Comparison of ENCODE assay signal across 8 cellular contexts in genomic region chr2:218710687-218711549, GRCh38. TPM values are rescaled to one million over a fixed set of nuclear protein-coding genes. Genes with fewer than 3 reads are reported as not detected.
DNase-seq lines count a peak whose midpoint lies in the region; ATAC-seq, FAIRE-seq and TF ChIP-seq lines count a peak whose summit lies in the region.

Gene TTLL4, plus strand, starts transcription at chr2:218710835. Its CDS starts 26,842 bp downstream, at chr2:218737677.

- peak within 1 kb of the TSS; percentile 67 for H2AFZ ChIP-seq in OCI-LY3 (ENCODE audit: low read depth, low read length)
- peak within 1 kb of the TSS; percentile 96 for H2AFZ ChIP-seq in endothelial cell of umbilical vein (ENCODE audit: low read depth, low read length)

- dilution Hi-C loops in endothelial cell of umbilical vein (cut with MboI; ENCODE audit: extremely low pct_ligation_motif_present, low sequenced_read_pairs) = no loop called here

- H3K4me2 ChIP-seq in OCI-LY3 (ENCODE audit: low read length) = peak within 1 kb of the TSS; percentile 99
- H3K4me2 ChIP-seq in endothelial cell of umbilical vein (ENCODE audit: insufficient read depth, low read length) = peak within 1 kb of the TSS; percentile 94

- peaks cover 15% of the 10 kb centered on the region for H3K4me1 ChIP-seq in OCI-LY3 (ENCODE audit: low read length)
- H3K4me1 ChIP-seq in endothelial cell of umbilical vein (ENCODE audit: control insufficient read depth, extremely low read depth, insufficient read depth, low read length) = peaks cover 14% of the 10 kb centered on the region

- ATAC-seq in GM21526 (IDR thresholded peaks at IDR 0.05; ENCODE audit: low FRiP score, unreplicated experiment) = peak; percentile 91

- intact Hi-C loops in endothelial cell of umbilical vein (cut with micrococcal nuclease) = loop anchor here (1.0 kb wide), 3 partner anchors 20 to 136 kb away; no protein-coding TSS in a partner anchor

- H3K36me3 ChIP-seq in OCI-LY3 (replicated peaks; ENCODE audit: low read depth, low read length) (peaks cover 2% of the 10 kb centered on the region), endothelial cell of umbilical vein (ENCODE audit: control insufficient read depth in 2 of 2, extremely low read depth in 1 of 2, insufficient read depth in 2 of 2, low read length in 2 of 2) (no peaks in the 10 kb centered on the region)

- peak within 1 kb of the TSS; percentile 90 for H3K9ac ChIP-seq in OCI-LY3 (ENCODE audit: low read length)
- peak within 1 kb of the TSS; percentile 87 for H3K9ac ChIP-seq in endothelial cell of umbilical vein (replicated peaks; ENCODE audit: extremely low read depth, insufficient read depth, low read length)

- peak; percentile 84 for TF ChIP-seq POLR2A in endothelial cell of umbilical vein (IDR thresholded peaks at IDR 0.05; ENCODE audit: low read depth, low read length)

- TF ChIP-seq CTCF in OCI-LY3 (IDR thresholded peaks at IDR 0.05; ENCODE audit: low read depth, low read length) (peak; percentile 56), endothelial cell of umbilical vein (IDR thresholded peaks at IDR 0.05; ENCODE audit: extremely low read depth in 1 of 2, insufficient read depth in 1 of 2, low read depth in 1 of 2, low read length in 2 of 2) (peak; percentile 81 to 82)

- peak; percentile 89 for DNase-seq in DMS 273 treated with DMSO at 0.1 percent for 48 hours (lab: John Stamatoyannopoulos, UW)
- peak; percentile 95 for DNase-seq in HuH-7.5 (ENCODE audit: low spot score)
- peak; percentile 98 for DNase-seq in activated CD8-positive, alpha-beta memory T cell treated with anti-CD3 and anti-CD28 coated beads, Interleukin-2, amount 50 U/mL, for 48 hours
- peak; percentile 95 for DNase-seq in endothelial cell of umbilical vein (ENCODE audit: low read depth, low spot score)
- peak; percentile 96 for DNase-seq in middle frontal gyrus (ENCODE audit: extremely low spot score, low spot score)
- peak; percentile 97 to 99 for DNase-seq in stimulated activated CD8-positive, alpha-beta memory T cell treated with anti-CD3 and anti-CD28 coated beads, Interleukin-2, amount 100 ng/mL, for 48 hours (ENCODE audit: low read depth in 2 of 2)

- H3K27me3 ChIP-seq in OCI-LY3 (ENCODE audit: low read depth, low read length) (no peaks in the 10 kb centered on the region), endothelial cell of umbilical vein (ENCODE audit: control insufficient read depth in 2 of 2, insufficient read depth in 2 of 2, low read length in 2 of 2) (no peaks in the 10 kb centered on the region)

- POLR2A ChIA-PET in endothelial cell of umbilical vein (lab: Charles Lee) = interaction anchor here (1.1 kb wide), 1 partner anchor 71 kb away, joined by 3 read pairs; no protein-coding TSS in a partner anchor

- H3K4me3 ChIP-seq in OCI-LY3 (ENCODE audit: low read length) = peak within 1 kb of the TSS; percentile 99
- H3K4me3 ChIP-seq in endothelial cell of umbilical vein (replicated peaks in 1 of 3; ENCODE audit: insufficient read depth in 1 of 3, low read depth in 1 of 3, low read length in 3 of 3) = peak within 1 kb of the TSS; percentile 89 to 98 (median 93)

- FAIRE-seq in endothelial cell of umbilical vein (lab: Jason Lieb, UNC) = peak; percentile 99

- H3K9me3 ChIP-seq in OCI-LY3 (ENCODE audit: insufficient read depth, low read length) = no peaks in the 10 kb centered on the region
- no peaks in the 10 kb centered on the region for H3K9me3 ChIP-seq in endothelial cell of umbilical vein (replicated peaks; ENCODE audit: control insufficient read depth, insufficient read depth, low read length)

- peaks cover 3% of the 10 kb centered on the region; the same call in 1 of the 2 replicates for H4K20me1 ChIP-seq in OCI-LY3 (ENCODE audit: insufficient read depth, low read length)
- no peaks in the 10 kb centered on the region for H4K20me1 ChIP-seq in endothelial cell of umbilical vein (replicated peaks; ENCODE audit: control insufficient read depth, extremely low read depth, insufficient read depth, low read length)

- CTCF ChIA-PET in endothelial cell of umbilical vein (lab: Charles Lee) = interaction anchor here (0.6 to 3.9 kb wide), 26 partner anchors 8 to 448 kb away, joined by 3 to 45 read pairs (median 6); partner anchors contain the start of genes BCS1L, CYP27A1, PLCD4 and RNF25

- H3K27ac ChIP-seq in OCI-LY3 (ENCODE audit: low read length) (peak within 1 kb of the TSS; percentile 39), endothelial cell of umbilical vein (ENCODE audit: insufficient read depth, low read depth, low read length) (peak within 1 kb of the TSS; percentile 60)

- no peaks in the 10 kb centered on the region for H3K9me1 ChIP-seq in endothelial cell of umbilical vein (replicated peaks; ENCODE audit: control insufficient read depth, extremely low read depth, insufficient read depth, low read length)

- H3K79me2 ChIP-seq in OCI-LY3 (ENCODE audit: low read length) = peaks cover 44% of the 10 kb centered on the region
- H3K79me2 ChIP-seq in endothelial cell of umbilical vein (ENCODE audit: control insufficient read depth, insufficient read depth, low read length) = peaks cover 39% of the 10 kb centered on the region

- TSS peak; percentile 45 for BruUV-seq in endothelial cell of umbilical vein (replicated peaks; lab: Mats Ljungman, UMichigan)

TF ChIP-seq in endothelial cell of umbilical vein, 7 proteins besides CTCF, POLR2A, EP300 and RAD21:
- TF ChIP-seq, protein P1, sequence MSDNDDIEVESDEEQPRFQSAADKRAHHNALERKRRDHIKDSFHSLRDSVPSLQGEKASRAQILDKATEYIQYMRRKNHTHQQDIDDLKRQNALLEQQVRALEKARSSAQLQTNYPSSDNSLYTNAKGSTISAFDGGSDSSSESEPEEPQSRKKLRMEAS (IDR thresholded peaks at IDR 0.05; ENCODE audit: insufficient read depth, insufficient read length) = peak; percentile 44
- TF ChIP-seq MYC (IDR thresholded peaks at IDR 0.05; ENCODE audit: low read depth, low read length) (no peak), POLR2AphosphoS5 (IDR thresholded peaks at IDR 0.05; ENCODE audit: insufficient read depth, low read depth, low read length) (peak; percentile 81)

RNA-seq across cellular contexts. Expression of gene TTLL4, which starts in this region (rescaled TPM):
- 41.0 and 45.0 TPM in 2 replicates for total RNA-seq in endothelial cell of umbilical vein
- 26.7 and 30.5 TPM in 2 replicates for polyA plus RNA-seq in endothelial cell of umbilical vein
- polyA plus RNA-seq in endothelial cell of umbilical vein (2011; cell fraction: cytosol; rRNA removed) = 19.0 and 20.9 TPM in 2 replicates
- polyA plus RNA-seq in endothelial cell of umbilical vein (2011; cell fraction: nucleus; rRNA removed) = 111 and 129 TPM in 2 replicates
- 21.1 and 27.4 TPM in 2 replicates for polyA plus RNA-seq in endothelial cell of umbilical vein (2012)
- 50.6 and 67.4 TPM in 2 replicates for polyA minus RNA-seq in endothelial cell of umbilical vein
- 24.3 TPM for polyA minus RNA-seq in endothelial cell of umbilical vein (2011; cell fraction: cytosol; rRNA and poly(A)+ RNA removed)
- polyA minus RNA-seq in endothelial cell of umbilical vein (2011; cell fraction: nucleus; rRNA and poly(A)+ RNA removed) = 48.7 and 78.5 TPM in 2 replicates

Comparison
In these comparisons a context has a peak if more than half of its experiments do, and no peak if none do; other contexts are left out.
1. Peak in every context shown above with its lines: DNase-seq, ATAC-seq, H3K4me3 ChIP-seq and H3K27ac ChIP-seq.